ENCODE assay signal across 1 cellular context in the genomic region with DNA sequence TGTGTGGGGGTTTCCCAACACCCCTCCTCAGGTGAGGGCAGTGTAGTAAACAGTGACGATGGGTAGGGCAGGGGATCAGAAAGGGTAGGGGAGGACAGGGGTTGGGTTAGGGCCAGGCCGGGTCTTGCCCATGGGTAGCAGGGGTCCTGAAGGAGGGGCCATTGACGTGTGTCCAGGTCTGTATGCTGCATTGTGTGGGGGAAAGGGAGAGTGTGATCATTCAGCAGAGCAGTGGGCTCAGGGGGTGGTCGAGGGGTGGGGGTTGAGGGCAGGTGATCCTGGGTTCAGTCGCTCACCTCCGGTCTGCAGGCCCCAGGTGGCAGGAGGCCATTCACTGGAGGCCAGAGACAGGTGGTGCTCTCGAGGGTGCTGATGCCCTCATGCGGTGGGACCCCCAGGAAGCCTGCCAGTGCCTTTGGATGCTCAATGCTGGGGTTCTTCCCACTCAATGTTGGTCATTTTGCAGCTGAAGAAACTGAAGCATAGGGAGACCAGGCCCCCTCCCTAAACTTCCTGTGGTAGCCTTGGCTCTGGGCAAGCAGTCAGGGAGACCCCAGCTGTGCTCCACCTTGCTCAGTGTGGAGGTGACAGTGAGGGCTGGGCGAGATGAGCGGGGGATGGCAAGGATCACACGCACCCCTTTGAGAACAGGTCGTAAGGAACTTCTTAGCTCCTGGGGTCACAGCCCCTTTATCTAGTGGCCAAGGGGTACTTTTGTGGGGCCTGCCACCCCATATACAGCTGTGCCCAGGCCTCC.
TF ChIP-seq lines count a peak whose summit lies in the region.

No MANE protein-coding gene starts in this region.

TF ChIP-seq in HEK293T, 16 proteins besides CTCF, POLR2A, EP300 and RAD21:
- no peak for TF ChIP-seq SUZ12 (IDR thresholded peaks at IDR 0.05)
- no peak for TF ChIP-seq LEF1 (IDR thresholded peaks at IDR 0.05; ENCODE audit: borderline replicate concordance)
- no peak for TF ChIP-seq CTBP1 (IDR thresholded peaks at IDR 0.05; ENCODE audit: borderline replicate concordance)
- no peak for TF ChIP-seq ELF4 (IDR thresholded peaks at IDR 0.05)
- TF ChIP-seq TARDBP (IDR thresholded peaks at IDR 0.05): no peak
- TF ChIP-seq NFRKB (IDR thresholded peaks at IDR 0.05): no peak
